ENCODE assay signal across 22 cellular contexts in the genomic region with DNA sequence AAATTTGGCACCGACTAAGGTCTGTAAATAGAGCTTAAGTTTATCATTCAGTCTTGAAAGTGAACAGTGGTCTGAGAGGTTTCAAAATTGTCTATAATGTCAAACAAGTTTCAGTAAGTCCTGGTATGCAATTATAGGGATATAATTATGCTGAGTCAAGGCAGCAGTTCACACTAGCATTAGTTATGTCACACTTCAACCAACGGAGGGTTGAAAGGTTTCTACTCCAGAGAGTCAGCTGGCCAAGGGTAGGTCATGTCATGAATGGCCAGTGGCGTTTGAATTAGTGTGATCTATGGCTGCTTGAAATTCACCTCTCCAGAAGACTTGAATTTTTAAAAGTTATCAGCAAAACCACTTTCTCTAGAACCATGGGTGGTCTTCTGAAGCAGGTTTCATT.
A peak's percentile ranks its signal among the peaks of the same experiment; 100 is the strongest.
DNase-seq lines count a peak whose midpoint lies in the region; ATAC-seq, FAIRE-seq and TF ChIP-seq lines count a peak whose summit lies in the region.
"Had no signal": no experiment of that assay in that cellular context is flagged by ENCODE, and none has a peak within 500 bp of the region (broad histone marks: within the 10 kb centered on the region; RNA-seq: fewer than 3 reads in every experiment).

No MANE protein-coding gene starts in this region.

- FAIRE-seq in RCC 7860 (lab: Jason Lieb, UNC) = no peak

- H3K4me3 Mint-ChIP-seq in activated T-cell treated with anti-CD3 and anti-CD28 coated beads, Interleukin-2, amount 50 U/mL, for 72 hours = peak overlapping the region; percentile 1 to 33
- H3K4me3 Mint-ChIP-seq in activated T-cell treated with anti-CD3 and anti-CD28 coated beads, Interleukin-2, amount 50 U/mL, for 24 hours = no peak overlapping the region
- H3K4me3 Mint-ChIP-seq in naive thymus-derived CD8-positive, alpha-beta T cell = no peak overlapping the region
- H3K4me3 Mint-ChIP-seq: activated CD8-positive, alpha-beta T cell treated with anti-CD3 and anti-CD28 coated beads for 36 hours; central memory CD8-positive, alpha-beta T cell had no signal

- peaks cover 0 to 5% of the 10 kb centered on the region in 2 donors for H3K36me3 Mint-ChIP-seq in activated T-cell treated with anti-CD3 and anti-CD28 coated beads, Interleukin-2, amount 50 U/mL, for 72 hours (ENCODE audit: insufficient read depth in 2 of 2)
- no peaks in the 10 kb centered on the region for H3K36me3 Mint-ChIP-seq in activated T-cell treated with anti-CD3 and anti-CD28 coated beads, Interleukin-2, amount 50 U/mL, for 24 hours (ENCODE audit: low read depth)
- H3K36me3 Mint-ChIP-seq in naive thymus-derived CD8-positive, alpha-beta T cell = peaks cover 0 to 2% (median 0%) of the 10 kb centered on the region in 3 donors

- peaks cover 13% of the 10 kb centered on the region for H3F3A ChIP-seq in smooth muscle cell (ENCODE audit: low read depth)

- DNase-seq in activated T-cell treated with anti-CD3 and anti-CD28 coated beads, Interleukin-2, amount 50 U/mL, for 72 hours = no peak
- no peak for DNase-seq in activated T-cell treated with anti-CD3 and anti-CD28 coated beads, Interleukin-2, amount 50 U/mL, for 24 hours
- DNase-seq in RCC 7860 (ENCODE audit: low spot score) (peak; percentile 71), foreskin keratinocyte (peak in 1 of 2 donors; percentile 37), smooth muscle cell (lab: John Stamatoyannopoulos, UW; ENCODE audit: unreplicated experiment) (no peak), NCI-H1092 treated with DMSO at 0.1 percent for 48 hours (lab: John Stamatoyannopoulos, UW) (no peak), cerebellar cortex (ENCODE audit: low spot score) (no peak)
- no peak for DNase-seq in naive thymus-derived CD8-positive, alpha-beta T cell
- DNase-seq: activated naive CD4-positive, alpha-beta T cell treated with Interleukin-2 at 50 U/mL for 16 hours; anterior cingulate cortex; DMS79 treated with DMSO at 0.1 percent for 48 hours; gastrocnemius medialis; GOT3; islet precursor cell; NCI-H1436; NCI-H69; occipital lobe; right cardiac atrium; T1000; upper lobe of left lung had no signal

- H2AFZ ChIP-seq in smooth muscle cell (ENCODE audit: low read depth) = no peak overlapping the region

- TF ChIP-seq CTCF in foreskin keratinocyte (conservative IDR thresholded peaks at IDR 0.05) (no peak), smooth muscle cell (IDR thresholded peaks at IDR 0.05; ENCODE audit: borderline replicate concordance, insufficient read depth, poor library complexity, severe bottlenecking) (no peak)

- H3K4me2 ChIP-seq in smooth muscle cell = peak overlapping the region; percentile 22

- peaks cover 30% of the 10 kb centered on the region for H3K4me1 ChIP-seq in foreskin keratinocyte
- peaks cover 10% of the 10 kb centered on the region for H3K4me1 ChIP-seq in smooth muscle cell (ENCODE audit: low read depth)
- H3K4me1 ChIP-seq: upper lobe of left lung had no signal

- WGBS in smooth muscle cell (ENCODE audit: low lambda C conversion rate) = 45% methylated on average over 3 of the region's 3 CpGs

- H3K9me3 ChIP-seq in smooth muscle cell (replicated peaks; ENCODE audit: low read depth) = no peaks in the 10 kb centered on the region
- H3K9me3 ChIP-seq: gastrocnemius medialis had no signal

- H3K9me3 Mint-ChIP-seq in activated T-cell treated with anti-CD3 and anti-CD28 coated beads, Interleukin-2, amount 50 U/mL, for 72 hours = peaks cover 2 to 3% of the 10 kb centered on the region in 2 donors
- H3K9me3 Mint-ChIP-seq in activated T-cell treated with anti-CD3 and anti-CD28 coated beads, Interleukin-2, amount 50 U/mL, for 24 hours = peaks cover 5% of the 10 kb centered on the region
- peaks cover 0 to 12% (median under 1%) of the 10 kb centered on the region in 9 donors for H3K9me3 Mint-ChIP-seq in naive thymus-derived CD8-positive, alpha-beta T cell
- H3K9me3 Mint-ChIP-seq: central memory CD8-positive, alpha-beta T cell had no signal

- no peaks in the 10 kb centered on the region for H3K36me3 ChIP-seq in smooth muscle cell (ENCODE audit: low read depth)
- H3K36me3 ChIP-seq: gastrocnemius medialis, upper lobe of left lung had no signal

- no peak overlapping the region for H3K4me3 ChIP-seq in smooth muscle cell
- H3K4me3 ChIP-seq: gastrocnemius medialis, upper lobe of left lung had no signal

- H3K27me3 Mint-ChIP-seq in activated T-cell treated with anti-CD3 and anti-CD28 coated beads, Interleukin-2, amount 50 U/mL, for 72 hours (ENCODE audit: low read depth) = peaks cover 12% of the 10 kb centered on the region
- H3K27me3 Mint-ChIP-seq in activated T-cell treated with anti-CD3 and anti-CD28 coated beads, Interleukin-2, amount 50 U/mL, for 24 hours = peaks cover 12% of the 10 kb centered on the region
- peaks cover 0 to 10% (median 2%) of the 10 kb centered on the region in 5 donors for H3K27me3 Mint-ChIP-seq in naive thymus-derived CD8-positive, alpha-beta T cell

- H3K27me3 ChIP-seq in foreskin keratinocyte (no peaks in the 10 kb centered on the region), smooth muscle cell (ENCODE audit: low read depth) (no peaks in the 10 kb centered on the region)
- H3K27me3 ChIP-seq: gastrocnemius medialis, upper lobe of left lung had no signal

- POLR2A ChIA-PET in naive thymus-derived CD8-positive, alpha-beta T cell (lab: Charles Lee) = no interaction called here

- ATAC-seq in activated T-cell treated with anti-CD3 and anti-CD28 coated beads, Interleukin-2, amount 50 U/mL, for 72 hours (replicated peaks in 1 of 2) = no peak
- no peak for ATAC-seq in foreskin keratinocyte
- ATAC-seq in naive thymus-derived CD8-positive, alpha-beta T cell = no peak
- ATAC-seq: gastrocnemius medialis, right cardiac atrium had no signal

- H3K27ac ChIP-seq in foreskin keratinocyte = peak overlapping the region; percentile 0
- H3K27ac ChIP-seq in smooth muscle cell (ENCODE audit: low read depth) = peak overlapping the region; percentile 59
- H3K27ac ChIP-seq: gastrocnemius medialis, upper lobe of left lung had no signal

- H3K9ac ChIP-seq in smooth muscle cell (ENCODE audit: low read depth) = no peak overlapping the region

- H3K4me1 Mint-ChIP-seq in activated T-cell treated with anti-CD3 and anti-CD28 coated beads, Interleukin-2, amount 50 U/mL, for 72 hours (ENCODE audit: low read depth) = peaks cover 27% of the 10 kb centered on the region
- H3K4me1 Mint-ChIP-seq in activated T-cell treated with anti-CD3 and anti-CD28 coated beads, Interleukin-2, amount 50 U/mL, for 24 hours (ENCODE audit: low read depth) = peaks cover 19% of the 10 kb centered on the region
- H3K4me1 Mint-ChIP-seq in naive thymus-derived CD8-positive, alpha-beta T cell = peaks cover 3 to 10% (median 7%) of the 10 kb centered on the region in 4 donors
- H3K4me1 Mint-ChIP-seq: central memory CD8-positive, alpha-beta T cell had no signal

- no peaks in the 10 kb centered on the region for H3K79me2 ChIP-seq in smooth muscle cell (ENCODE audit: low read depth)

- H4K20me1 ChIP-seq in smooth muscle cell (ENCODE audit: low read depth) = no peaks in the 10 kb centered on the region

- no peak overlapping the region for H3K27ac Mint-ChIP-seq in activated T-cell treated with anti-CD3 and anti-CD28 coated beads, Interleukin-2, amount 50 U/mL, for 72 hours
- no peak overlapping the region for H3K27ac Mint-ChIP-seq in activated T-cell treated with anti-CD3 and anti-CD28 coated beads, Interleukin-2, amount 50 U/mL, for 24 hours
- no peak overlapping the region for H3K27ac Mint-ChIP-seq in naive thymus-derived CD8-positive, alpha-beta T cell
- H3K27ac Mint-ChIP-seq: activated CD8-positive, alpha-beta T cell treated with anti-CD3 and anti-CD28 coated beads for 36 hours had no signal

Comparison
In these comparisons a context has a peak if more than half of its experiments do, and no peak if none do; other contexts are left out.
1. H3K4me3 Mint-ChIP-seq: peak in activated T-cell treated with anti-CD3 and anti-CD28 coated beads, Interleukin-2, amount 50 U/mL, for 72 hours (2 of 2); none in activated T-cell treated with anti-CD3 and anti-CD28 coated beads, Interleukin-2, amount 50 U/mL, for 24 hours (single experiment) and naive thymus-derived CD8-positive, alpha-beta T cell (0 of 10).